In the genomic region with DNA sequence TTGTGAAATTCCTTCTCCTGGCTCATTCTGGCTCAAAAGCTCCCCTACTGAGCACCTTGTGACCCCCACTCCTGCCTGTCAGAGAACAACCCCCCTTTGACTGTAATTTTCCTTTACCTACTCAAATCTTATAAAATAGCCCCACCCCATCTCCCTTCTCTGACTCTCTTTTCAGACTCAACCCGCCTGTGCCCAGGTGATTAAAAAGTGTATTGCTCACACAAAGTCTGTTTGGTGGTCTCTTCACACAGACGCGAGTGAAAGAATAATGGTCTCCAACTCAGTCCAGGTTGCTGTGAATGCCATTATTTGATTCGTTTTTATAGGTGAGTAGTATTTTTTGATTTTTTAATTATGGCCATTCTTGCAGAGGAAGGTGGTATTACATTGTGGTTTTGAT, we compare ENCODE assay signal across 29 cellular contexts.
"Had no signal": no experiment of that assay in that cellular context is flagged by ENCODE, and none has a peak within 500 bp of the region (broad histone marks: within the 10 kb centered on the region; RNA-seq: fewer than 3 reads in every experiment).

No MANE protein-coding gene starts in this region.

- H3K4me1 ChIP-seq: neural progenitor cell, parathyroid adenoma, psoas muscle, right lobe of liver, spleen, suprapubic skin, testis, tibial artery, transverse colon, upper lobe of left lung, vagina had no signal

- H3K9ac ChIP-seq: neural progenitor cell, parathyroid adenoma had no signal

- H3K36me3 ChIP-seq: neural progenitor cell, ovary, right lobe of liver, spleen, suprapubic skin, tibial artery, transverse colon, upper lobe of left lung, vagina had no signal

- H3K27ac ChIP-seq: neural progenitor cell, ovary, parathyroid adenoma, psoas muscle, right lobe of liver, skin epidermis, spleen, suprapubic skin, testis, tibial artery, transverse colon, upper lobe of left lung, vagina had no signal

- H3K4me3 ChIP-seq: neural progenitor cell, ovary, psoas muscle, right lobe of liver, skin epidermis, smooth muscle cell, spleen, suprapubic skin, testis, tibial artery, transverse colon, upper lobe of left lung, vagina had no signal

- H3K9me3 ChIP-seq: ovary, psoas muscle, right lobe of liver, suprapubic skin, testis, tibial artery, transverse colon, upper lobe of left lung, vagina had no signal

- ATAC-seq: naive thymus-derived CD4-positive, alpha-beta T cell; natural killer cell; psoas muscle; right cardiac atrium; right lobe of liver; stimulated activated memory B cell treated with anti-CD40 and anti-IgM and Interleukin-4, amounts not matched to agents 10 μg/mL and 1 μg/mL and 100 μg/mL, for 72 hours; stimulated activated naive CD8-positive, alpha-beta T cell treated with anti-CD3 and anti-CD28 coated beads, Interleukin-15, amount 100 ng/mL, for 72 hours; stimulated activated naive CD8-positive, alpha-beta T cell treated with anti-CD3 and anti-CD28 coated beads, Interleukin-15, Interleukin-2, amounts not matched to agents 100 U/mL and 50 U/mL, for 24 hours had no signal

- H3K4me2 ChIP-seq: neural progenitor cell, smooth muscle cell had no signal

- DNase-seq: naive thymus-derived CD4-positive, alpha-beta T cell; natural killer cell; occipital lobe; ovary; posterior cingulate gyrus; psoas muscle; right cardiac atrium; right lobe of liver; spleen; stimulated activated CD4-positive, alpha-beta T cell treated with anti-CD3 and anti-CD28 coated beads, Interleukin-12 subunit alpha, Interleukin-12 subunit beta, amount 100 ng/mL, for 4 hours; stimulated activated CD4-positive, alpha-beta T cell treated with anti-CD3 and anti-CD28 coated beads, Interleukin-1b, Interleukin-23, amount 100 ng/mL, for 48 hours; stimulated activated CD4-positive, alpha-beta T cell treated with anti-CD3 and anti-CD28 coated beads, Interleukin-4, amount 100 ng/mL, for 1 hour; stimulated activated CD4-positive, alpha-beta T cell treated with anti-CD3 and anti-CD28 coated beads, Interleukin-4, amount 100 ng/mL, for 4 hours; stimulated activated CD8-positive, alpha-beta memory T cell treated with anti-CD3 and anti-CD28 coated beads, Interleukin-4, amount 100 ng/mL, for 48 hours; stimulated activated naive CD4-positive, alpha-beta T cell; stimulated activated naive CD8-positive, alpha-beta T cell treated with anti-CD3 and anti-CD28 coated beads, Interleukin-15, amount 100 ng/mL, for 72 hours; stimulated activated naive CD8-positive, alpha-beta T cell treated with anti-CD3 and anti-CD28 coated beads, Interleukin-15, Interleukin-2, amounts not matched to agents 100 U/mL and 50 U/mL, for 24 hours; substantia nigra; testis; tibial artery; transverse colon; upper lobe of left lung had no signal

- H3K27me3 ChIP-seq: neural progenitor cell, ovary, right lobe of liver, spleen, suprapubic skin, testis, tibial artery, transverse colon, upper lobe of left lung, vagina had no signal

- H3K79me2 ChIP-seq: parathyroid adenoma had no signal
